Comparison of ENCODE assay signal across 8 cellular contexts in the genomic region with DNA sequence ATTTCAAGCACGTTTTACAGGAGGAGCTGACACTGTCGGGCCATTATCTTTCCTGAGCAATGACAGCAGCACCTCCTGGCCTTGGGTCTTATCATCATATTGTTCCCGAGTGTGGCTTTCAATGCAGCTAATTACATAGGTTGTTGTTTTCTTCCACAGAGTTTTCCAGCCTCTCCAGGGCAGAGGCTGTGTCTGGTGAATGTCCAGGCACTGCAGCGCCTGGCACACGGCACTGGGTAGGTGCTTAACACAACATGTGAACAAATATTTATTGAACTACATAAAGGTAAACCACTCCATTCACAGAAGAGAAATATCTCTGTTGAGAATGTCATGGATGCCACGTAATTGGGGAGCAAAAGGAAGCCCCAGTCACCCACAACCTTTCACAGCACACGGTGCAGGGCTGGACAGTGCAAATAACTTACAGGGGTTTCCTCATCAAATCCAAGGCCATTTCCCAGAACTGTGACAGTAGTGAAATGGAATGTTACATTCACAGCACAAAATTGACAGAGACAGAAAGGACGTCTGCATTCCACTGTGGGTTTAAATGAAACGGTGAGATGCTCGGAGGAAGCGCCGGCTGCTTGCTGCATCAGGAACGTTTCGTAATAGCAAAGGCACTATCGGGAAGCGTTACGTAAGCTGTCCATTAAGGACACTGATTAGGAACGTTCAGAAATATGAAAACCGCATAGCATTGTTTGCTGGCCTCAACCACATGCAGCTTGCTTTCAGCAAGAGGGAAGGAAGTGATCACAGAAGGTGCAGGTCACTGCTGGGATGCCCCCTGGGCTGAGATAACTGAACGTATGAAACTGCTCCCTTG. TPM values are rescaled to one million over a fixed set of nuclear protein-coding genes. Genes with fewer than 3 reads are reported as not detected.
DNase-seq lines count a peak whose midpoint lies in the region; ATAC-seq lines count a peak whose summit lies in the region.

No MANE protein-coding gene starts in this region.

- H3K4me1 ChIP-seq in neuronal stem cell (ENCODE audit: control insufficient read depth in 2 of 2, insufficient read depth in 1 of 2, low read depth in 1 of 2, low read length in 2 of 2) = peaks cover 3 to 9% of the 10 kb centered on the region in 2 donors

- H4K91ac ChIP-seq in neuronal stem cell (ENCODE audit: low read depth, low read length, poor library complexity) = no peak overlapping the region

- H2BK120ac ChIP-seq in neuronal stem cell (ENCODE audit: low read depth, low read length) = no peak overlapping the region

- no peak overlapping the region for H3K4me3 ChIP-seq in neuronal stem cell (ENCODE audit: low read length in 2 of 2)

- H3K18ac ChIP-seq in neuronal stem cell (ENCODE audit: low read length) = no peak overlapping the region

- no peak overlapping the region for H3K4me2 ChIP-seq in neuronal stem cell (ENCODE audit: insufficient read depth, low read length, poor library complexity, severe bottlenecking)

- no peak overlapping the region for H4K8ac ChIP-seq in neuronal stem cell (ENCODE audit: low read depth, low read length)

- no CpG with 5 or more reads among the region's 20 CpGs for WGBS in neuronal stem cell (ENCODE audit: extremely low coverage in 2 of 2, insufficient read length in 2 of 2, insufficient replicate concordance in 1 of 2), 2 donors

- H3K27me3 ChIP-seq in neuronal stem cell (ENCODE audit: control insufficient read depth in 3 of 3, insufficient read depth in 3 of 3, low read depth in 1 of 3, low read length in 3 of 3) = peaks cover 13 to 90% (median 31%) of the 10 kb centered on the region in 3 experiments

- peak overlapping the region; percentile 17 for H2AFZ ChIP-seq in neuronal stem cell (ENCODE audit: low read length)

- H3K4ac ChIP-seq in neuronal stem cell (ENCODE audit: low read length) = no peak overlapping the region

- H2BK12ac ChIP-seq in neuronal stem cell (ENCODE audit: low read length) = no peak overlapping the region

- H3K14ac ChIP-seq in neuronal stem cell (ENCODE audit: low read length) = no peak overlapping the region

- H3K9me3 ChIP-seq in neuronal stem cell (replicated peaks in 1 of 2; ENCODE audit: control insufficient read depth in 2 of 2, insufficient read depth in 1 of 2, low read depth in 1 of 2, low read length in 2 of 2) = peaks cover 4 to 12% of the 10 kb centered on the region in 2 donors

- H3K36me3 ChIP-seq in neuronal stem cell (replicated peaks in 1 of 2; ENCODE audit: control insufficient read depth in 2 of 2, insufficient read depth in 2 of 2, low read length in 2 of 2) = peaks cover 0 to 4% of the 10 kb centered on the region in 2 donors

- H2AK5ac ChIP-seq in neuronal stem cell (ENCODE audit: low read depth, low read length) = no peak overlapping the region

- no peak overlapping the region for H3K9ac ChIP-seq in neuronal stem cell (ENCODE audit: low read depth, low read length, poor library complexity)

- no peak overlapping the region for H3K23ac ChIP-seq in neuronal stem cell (ENCODE audit: low read depth, low read length, poor library complexity)

- H2BK15ac ChIP-seq in neuronal stem cell (ENCODE audit: low read length) = no peak overlapping the region

- no peak overlapping the region for H2BK5ac ChIP-seq in neuronal stem cell (ENCODE audit: low read length)

- peaks cover 4% of the 10 kb centered on the region for H3K79me1 ChIP-seq in neuronal stem cell (ENCODE audit: low read depth, low read length)

- H3K27ac ChIP-seq in neuronal stem cell (replicated peaks; ENCODE audit: low read length) = no peak overlapping the region

- ATAC-seq in GM19035 (IDR thresholded peaks at IDR 0.05; ENCODE audit: unreplicated experiment) = no peak

- DNase-seq in DMS153 (lab: John Stamatoyannopoulos, UW) (peak; percentile 61), NCI-H460 (ENCODE audit: extremely low read depth, low read depth) (peak; percentile 79), dedifferentiated amniotic fluid mesenchymal stem cell (ENCODE audit: extremely low spot score) (peak; percentile 68), neuronal stem cell (ENCODE audit: low spot score) (no peak), T-helper 1 cell (no peak), NCI-H2171 treated with DMSO at 0.1 percent for 48 hours (lab: John Stamatoyannopoulos, UW) (no peak), germinal center (ENCODE audit: low spot score) (no peak)

RNA-seq across cellular contexts. Expression of a gene that starts 6.4 kb away (rescaled TPM):
- 5.2 and 6.0 TPM in 2 replicates for total RNA-seq in NCI-H460 (2014; rRNA removed; shearing (Covaris generic))
- polyA plus RNA-seq in NCI-H460 (2014; cell fraction: nucleus; rRNA removed) = 8.8 and 11.8 TPM in 2 replicates
- 0.29 TPM for polyA plus RNA-seq in neuronal stem cell (2013, experiment 1 of 2)
- 0.29 TPM for polyA plus RNA-seq in neuronal stem cell (2013, experiment 2 of 2)

Comparison
In these comparisons a context has a peak if more than half of its experiments do, and no peak if none do; other contexts are left out.
1. DNase-seq: peak in DMS153 (single experiment), NCI-H460 (single experiment) and dedifferentiated amniotic fluid mesenchymal stem cell (single experiment); none in neuronal stem cell (single experiment), T-helper 1 cell (0 of 5), NCI-H2171 treated with DMSO at 0.1 percent for 48 hours (single experiment) and germinal center (single experiment).